Comparison of ENCODE assay signal across 1 cellular context in genomic region chr7:123727071-123727837, GRCh38.
TF ChIP-seq lines count a peak whose summit lies in the region.

No MANE protein-coding gene starts in this region.

TF ChIP-seq in K562, 482 proteins besides CTCF, POLR2A, EP300 and RAD21 (continued from another document and continues in another):
- TF ChIP-seq ATF6 (CRISPR knock-in tag; IDR thresholded peaks at IDR 0.05) (no peak), MXD1 (CRISPR knock-in tag; IDR thresholded peaks at IDR 0.05; ENCODE audit: borderline replicate concordance, poor library complexity, severe bottlenecking) (no peak), PHF8 (IDR thresholded peaks at IDR 0.05; ENCODE audit: borderline replicate concordance, low read length) (no peak), AFF1 (IDR thresholded peaks at IDR 0.05; ENCODE audit: low read depth in 1 of 2, partially characterized antibody in 2 of 2) (peak in 1 of 2 experiments; percentile 17), ELF1 (tag; IDR thresholded peaks at IDR 0.05) (no peak), NCOA6 (IDR thresholded peaks at IDR 0.05) (peak; percentile 16; the same call in 1 of the 2 replicates), BMI1 (IDR thresholded peaks at IDR 0.05; ENCODE audit: low read length) (no peak), C11orf30 (IDR thresholded peaks at IDR 0.05; ENCODE audit: low read depth) (no peak; the same call in 1 of the 2 replicates), ZBTB11 (CRISPR knock-in tag; IDR thresholded peaks at IDR 0.05) (no peak), ZNF280A (IDR thresholded peaks at IDR 0.05; ENCODE audit: low read depth, partially characterized antibody) (no peak), CEBPZ (IDR thresholded peaks at IDR 0.05; ENCODE audit: borderline replicate concordance, low read depth, low read length) (no peak), E2F3 (CRISPR knock-in tag; IDR thresholded peaks at IDR 0.05) (no peak), FOXO4 (CRISPR knock-in tag; IDR thresholded peaks at IDR 0.05) (no peak), ATF4 (CRISPR knock-in tag; IDR thresholded peaks at IDR 0.05) (no peak), CBX5 (IDR thresholded peaks at IDR 0.05; ENCODE audit: borderline replicate concordance, low read depth) (no peak), SOX6 (IDR thresholded peaks at IDR 0.05) (no peak), HDAC1 (IDR thresholded peaks at IDR 0.05) (peak in 1 of 2 experiments; percentile 52; a peak in 1 of 4 replicates), ZNF766 (CRISPR knock-in tag; conservative IDR thresholded peaks at IDR 0.05) (no peak), COPS2 (conservative IDR thresholded peaks at IDR 0.05) (no peak), PURB (CRISPR knock-in tag; IDR thresholded peaks at IDR 0.05; ENCODE audit: low read depth) (no peak), ARNT (IDR thresholded peaks at IDR 0.05) (peak; percentile 28 to 49; a peak in 2 of 4 replicates), HIVEP1 (CRISPR knock-in tag; IDR thresholded peaks at IDR 0.05) (no peak), JUND (IDR thresholded peaks at IDR 0.05; ENCODE audit: borderline replicate concordance, low read depth, low read length) (no peak), JUND (tag; IDR thresholded peaks at IDR 0.05; ENCODE audit: borderline replicate concordance, low read depth, low read length) (peak; percentile 22; the same call in 1 of the 3 replicates), BRD9 (IDR thresholded peaks at IDR 0.05; ENCODE audit: low read depth, partially characterized antibody) (peak; percentile 79), SFPQ (IDR thresholded peaks at IDR 0.05; ENCODE audit: low read depth, low read length) (no peak), HDAC2 (IDR thresholded peaks at IDR 0.05) (peak; percentile 41; the same call in 1 of the 2 replicates), NFE2L1 (tag; IDR thresholded peaks at IDR 0.05; ENCODE audit: borderline replicate concordance, low read depth) (no peak), HMG20B (CRISPR knock-in tag; IDR thresholded peaks at IDR 0.05) (no peak), HMBOX1 (IDR thresholded peaks at IDR 0.05) (no peak), CHAMP1 (IDR thresholded peaks at IDR 0.05) (0 out of 2 replicates have a peak, but pooled peaks have one; percentile 24)
